24 cellular contexts compared by ENCODE assay signal in the genomic region with DNA sequence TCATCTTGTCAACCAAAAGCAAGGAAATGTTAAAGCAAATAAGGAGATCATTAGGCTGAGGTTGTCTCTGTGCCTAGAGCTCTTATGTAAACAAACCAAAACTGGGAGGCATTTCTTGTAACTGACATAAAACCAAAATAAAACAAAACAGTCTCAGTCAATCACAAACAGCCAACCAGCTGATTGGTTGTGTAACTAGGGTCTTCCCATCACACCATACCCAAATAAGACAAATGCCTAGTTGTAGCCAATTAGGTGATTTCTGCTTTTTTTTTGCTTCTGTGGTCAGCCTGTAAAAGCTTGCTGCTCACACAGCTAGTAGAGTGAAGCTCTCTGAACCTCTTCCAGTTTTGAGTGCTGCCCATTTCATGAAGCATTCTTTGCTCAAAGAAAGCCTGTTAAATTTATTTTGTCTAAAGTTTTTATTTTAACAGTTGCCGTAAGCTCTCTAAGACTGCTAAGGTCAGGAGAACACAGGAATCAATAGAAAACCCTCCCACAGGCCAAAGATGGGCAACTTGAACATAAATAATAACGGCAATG. TPM values are rescaled to one million over a fixed set of nuclear protein-coding genes. Genes with fewer than 3 reads are reported as not detected.
A peak's percentile ranks its signal among the peaks of the same experiment; 100 is the strongest.
DNase-seq lines count a peak whose midpoint lies in the region; ATAC-seq, FAIRE-seq and TF ChIP-seq lines count a peak whose summit lies in the region.
"Had no signal": no experiment of that assay in that cellular context is flagged by ENCODE, and none has a peak within 500 bp of the region (broad histone marks: within the 10 kb centered on the region; RNA-seq: fewer than 3 reads in every experiment).

No MANE protein-coding gene starts in this region.

- CTCF ChIA-PET in HepG2 (lab: Yijun Ruan, JAX; ENCODE audit: low intra/inter-chr PET ratio, low total read pairs): no interaction called here

- no peak overlapping the region for H3K9ac ChIP-seq in HepG2 (ENCODE audit: insufficient read depth, low read depth, low read length)
- H3K9ac ChIP-seq: BLaER1 had no signal

- no peaks in the 10 kb centered on the region for H3K79me2 ChIP-seq in HepG2 (ENCODE audit: insufficient read depth, low read length)

- ATAC-seq in HepG2 (peak; percentile 33; the same call in 2 of the 3 replicates), HG02884 (IDR thresholded peaks at IDR 0.05; ENCODE audit: unreplicated experiment) (no peak), Right ventricle myocardium inferior (no peak), GM21526 (IDR thresholded peaks at IDR 0.05; ENCODE audit: low FRiP score, unreplicated experiment) (no peak)
- ATAC-seq: CD8-positive, alpha-beta T cell had no signal

- H3K4me1 ChIP-seq in HepG2 (ENCODE audit: insufficient read depth, low read length): peaks cover 16% of the 10 kb centered on the region
- H3K4me1 ChIP-seq: BLaER1 had no signal

- TF ChIP-seq POLR2A in Raji (IDR thresholded peaks at IDR 0.05; ENCODE audit: insufficient read depth, low read depth, low read length): peak; percentile 79
- no peak for TF ChIP-seq POLR2A in HepG2 (IDR thresholded peaks at IDR 0.05; ENCODE audit: insufficient read depth in 1 of 2, low read depth in 2 of 2, low read length in 2 of 2)

- no peak overlapping the region for H3K4me3 ChIP-seq in LNCaP clone FGC (ENCODE audit: low read depth, low read length)
- no peak overlapping the region for H3K4me3 ChIP-seq in HepG2 (replicated peaks in 1 of 3; ENCODE audit: insufficient read depth in 1 of 3, low read depth in 2 of 3, low read length in 3 of 3)
- H3K4me3 ChIP-seq: BLaER1 had no signal

- TF ChIP-seq CTCF in LNCaP clone FGC (IDR thresholded peaks at IDR 0.05; ENCODE audit: control insufficient read depth, extremely low read depth, insufficient read depth) (no peak), HepG2 (CRISPR knock-in tag; IDR thresholded peaks at IDR 0.05) (no peak)

- DNase-seq in NOMO-1 treated with DMSO at 0.1 percent for 48 hours (lab: John Stamatoyannopoulos, UW; ENCODE audit: unreplicated experiment) (peak; percentile 20), NOMO-1 treated with dmso at 0.1 percent for 144 hours (lab: John Stamatoyannopoulos, UW; ENCODE audit: unreplicated experiment) (no peak), LNCaP clone FGC (ENCODE audit: low read depth) (peak; percentile 18), HepG2 (ENCODE audit: low spot score) (no peak), Right ventricle myocardium inferior (ENCODE audit: missing footprints) (no peak)
- DNase-seq: CD8-positive, alpha-beta T cell; DMS79; GOT3; KBM-7; NCI-H1417 treated with DMSO at 0.1 percent for 48 hours; NCI-H1930; NCI-H774; SIG-M5 had no signal

- no peak for TF ChIP-seq EP300 in HepG2 (IDR thresholded peaks at IDR 0.05; ENCODE audit: low read depth in 2 of 2, low read length in 2 of 2)
- TF ChIP-seq EP300 in HepG2 (CRISPR knock-in tag; IDR thresholded peaks at IDR 0.05; ENCODE audit: borderline replicate concordance): no peak

- H2AFZ ChIP-seq in HepG2 (ENCODE audit: low read length): no peak overlapping the region

- no peaks in the 10 kb centered on the region for H3K27me3 ChIP-seq in HepG2 (ENCODE audit: control insufficient read depth in 1 of 2, insufficient read depth in 2 of 2, low read length in 2 of 2)
- H3K27me3 ChIP-seq: BLaER1 had no signal

- H3K9me3 ChIP-seq in HepG2 (ENCODE audit: low read length): no peaks in the 10 kb centered on the region
- H3K9me3 ChIP-seq: BLaER1 had no signal

- POLR2A ChIA-PET in HepG2 (lab: Yijun Ruan, JAX): interaction anchor here (0.6 to 1.0 kb wide), 3 partner anchors 9 to 156 kb away, joined by 3 to 4 read pairs (median 4); a partner anchor contains a TSS

- no peak for TF ChIP-seq RAD21 in HepG2 (CRISPR knock-in tag; IDR thresholded peaks at IDR 0.05)

- H3K36me3 ChIP-seq in HepG2 (replicated peaks in 1 of 2; ENCODE audit: control insufficient read depth in 1 of 2, insufficient read depth in 2 of 2, low read length in 2 of 2): no peaks in the 10 kb centered on the region
- H3K36me3 ChIP-seq: BLaER1 had no signal

- WGBS in HepG2 (ENCODE audit: low lambda C conversion rate): 53% methylated on average over 2 of the region's 2 CpGs

- no peaks in the 10 kb centered on the region for H4K20me1 ChIP-seq in HepG2 (ENCODE audit: insufficient read depth, low read length)
- H4K20me1 ChIP-seq: BLaER1 had no signal

- intact Hi-C loops in HepG2 (cut with micrococcal nuclease; ENCODE audit: unreplicated experiment) (loop anchor here (5.0 kb wide), 1 partner anchor 658 kb away; no protein-coding TSS in a partner anchor), Right ventricle myocardium inferior (cut with DNase I) (loop anchor here (10.0 kb wide), 1 partner anchor 145 kb away; no protein-coding TSS in a partner anchor)

- no TSS peak for BruUV-seq in HepG2 (replicated peaks; lab: Mats Ljungman, UMichigan)

- peak; percentile 15 for FAIRE-seq in HepG2 (lab: Jason Lieb, UNC)
- FAIRE-seq: D721Med, G401.6, GM12891, GM18507 had no signal

- no peak overlapping the region for H3K27ac ChIP-seq in HepG2 (ENCODE audit: extremely low read length, insufficient read depth, low read length)
- H3K27ac ChIP-seq: BLaER1, HL-60 had no signal

- H3K4me2 ChIP-seq in HepG2 (ENCODE audit: low read depth, low read length): no peak overlapping the region
- H3K4me2 ChIP-seq: BLaER1 had no signal

- in situ Hi-C loops in HepG2 (cut with HindIII; ENCODE audit: extremely low pct_ligation_motif_present, low pct_unique_long_range_greater_than_20kb): no loop called here

RNA-seq across cellular contexts. Expression of a gene that starts 8.9 kb away (rescaled TPM):
- total RNA-seq in HepG2 (2016; rRNA removed; fragmentation: Illumina TruSeq; extraction: Trizol): 13.6 and 24.5 TPM in 2 replicates
- 2.8 and 2.9 TPM in 2 replicates for total RNA-seq in HepG2 (2016; cell fraction: cytosol; rRNA removed; fragmentation: Illumina TruSeq; extraction: Trizol; ENCODE audit: low read depth)
- 13.1 and 24.2 TPM in 2 replicates for total RNA-seq in HepG2 (2016; cell fraction: insoluble cytoplasmic fraction; rRNA removed; fragmentation: Illumina TruSeq; extraction: Trizol)
- total RNA-seq in HepG2 (2016; cell fraction: membrane; rRNA removed; fragmentation: Illumina TruSeq; extraction: Trizol): 8.8 and 10.2 TPM in 2 replicates
- 20.0 and 25.7 TPM in 2 replicates for total RNA-seq in HepG2 (2016; cell fraction: nucleus; rRNA removed; fragmentation: Illumina TruSeq; extraction: Trizol)
- polyA plus RNA-seq in HepG2 (2011; rRNA removed): 9.6 and 10.4 TPM in 2 replicates
- polyA plus RNA-seq in HepG2 (2011; cell fraction: cytosol; rRNA removed): 7.7 and 12.9 TPM in 2 replicates
- 10.1 and 10.7 TPM in 2 replicates for polyA plus RNA-seq in HepG2 (2011; cell fraction: nucleus; rRNA removed)
- 18.0 and 19.6 TPM in 2 replicates for polyA plus RNA-seq in HepG2 (2012)
- 2.4 TPM in 2 replicates for polyA plus RNA-seq in HepG2 (2016; cell fraction: cytosol; fragmentation: Illumina TruSeq; extraction: Trizol; ENCODE audit: low read depth)
- 10.6 and 10.9 TPM in 2 replicates for polyA plus RNA-seq in HepG2 (2016; cell fraction: insoluble cytoplasmic fraction; fragmentation: Illumina TruSeq; extraction: Trizol; ENCODE audit: low read depth)
- 4.4 and 4.9 TPM in 2 replicates for polyA plus RNA-seq in HepG2 (2016; cell fraction: membrane; fragmentation: Illumina TruSeq; extraction: Trizol; ENCODE audit: low read depth)
- polyA plus RNA-seq in HepG2 (2016; cell fraction: nucleus; fragmentation: Illumina TruSeq; extraction: Trizol; ENCODE audit: insufficient read depth, low read depth): 33.0 and 34.7 TPM in 2 replicates
- polyA minus RNA-seq in HepG2 (2011; rRNA and poly(A)+ RNA removed; ENCODE audit: low replicate concordance): 11.7 and 21.7 TPM in 2 replicates
- 10.1 and 13.8 TPM in 2 replicates for polyA minus RNA-seq in HepG2 (2011; cell fraction: cytosol; rRNA and poly(A)+ RNA removed)
- polyA minus RNA-seq in HepG2 (2011; cell fraction: nucleus; rRNA and poly(A)+ RNA removed): 6.7 and 9.0 TPM in 2 replicates
- total RNA-seq in Right ventricle myocardium inferior: 149 TPM

RNA-seq across cellular contexts. Expression of a gene that starts 16.9 kb away (rescaled TPM):
- not detected in 2 replicates for total RNA-seq in HepG2 (2016; rRNA removed; fragmentation: Illumina TruSeq; extraction: Trizol)
- total RNA-seq in HepG2 (2016; cell fraction: cytosol; rRNA removed; fragmentation: Illumina TruSeq; extraction: Trizol; ENCODE audit: low read depth): not detected in 2 replicates
- total RNA-seq in HepG2 (2016; cell fraction: insoluble cytoplasmic fraction; rRNA removed; fragmentation: Illumina TruSeq; extraction: Trizol): not detected in 2 replicates
- not detected in 2 replicates for total RNA-seq in HepG2 (2016; cell fraction: membrane; rRNA removed; fragmentation: Illumina TruSeq; extraction: Trizol)
- total RNA-seq in HepG2 (2016; cell fraction: nucleus; rRNA removed; fragmentation: Illumina TruSeq; extraction: Trizol): not detected in 2 replicates
- not detected in 2 replicates for polyA plus RNA-seq in HepG2 (2011; rRNA removed)
- not detected in 2 replicates for polyA plus RNA-seq in HepG2 (2011; cell fraction: cytosol; rRNA removed)
- polyA plus RNA-seq in HepG2 (2011; cell fraction: nucleus; rRNA removed): not detected in 2 replicates
- not detected in 2 replicates for polyA plus RNA-seq in HepG2 (2012)
- not detected in 2 replicates for polyA plus RNA-seq in HepG2 (2016; cell fraction: cytosol; fragmentation: Illumina TruSeq; extraction: Trizol; ENCODE audit: low read depth)
- polyA plus RNA-seq in HepG2 (2016; cell fraction: insoluble cytoplasmic fraction; fragmentation: Illumina TruSeq; extraction: Trizol; ENCODE audit: low read depth): not detected in 2 replicates
- polyA plus RNA-seq in HepG2 (2016; cell fraction: membrane; fragmentation: Illumina TruSeq; extraction: Trizol; ENCODE audit: low read depth): not detected in 2 replicates
- not detected in 2 replicates for polyA plus RNA-seq in HepG2 (2016; cell fraction: nucleus; fragmentation: Illumina TruSeq; extraction: Trizol; ENCODE audit: insufficient read depth, low read depth)
- not detected in 2 replicates for polyA minus RNA-seq in HepG2 (2011; rRNA and poly(A)+ RNA removed; ENCODE audit: low replicate concordance)
- polyA minus RNA-seq in HepG2 (2011; cell fraction: cytosol; rRNA and poly(A)+ RNA removed): not detected in 2 replicates
- not detected in 2 replicates for polyA minus RNA-seq in HepG2 (2011; cell fraction: nucleus; rRNA and poly(A)+ RNA removed)
- not detected for total RNA-seq in Right ventricle myocardium inferior
- total RNA-seq: CD8-positive, alpha-beta T cell; NCI-H460; T-helper 1 cell treated with Interleukin-12 subunit alpha and Interleukin-12 subunit beta and Interleukin-4 antibody, amounts not matched to agents 30 ng/mL and 1 ng/mL, for 36 hours had no signal

RNA-seq across cellular contexts. Expression of a gene that starts 35.5 kb away (rescaled TPM):
- total RNA-seq in HepG2 (2016; rRNA removed; fragmentation: Illumina TruSeq; extraction: Trizol) (169 and 190 TPM in 2 replicates), Right ventricle myocardium inferior (not detected)
- 29.0 and 32.3 TPM in 2 replicates for total RNA-seq in HepG2 (2016; cell fraction: cytosol; rRNA removed; fragmentation: Illumina TruSeq; extraction: Trizol; ENCODE audit: low read depth)
- total RNA-seq in HepG2 (2016; cell fraction: insoluble cytoplasmic fraction; rRNA removed; fragmentation: Illumina TruSeq; extraction: Trizol): 151 and 173 TPM in 2 replicates
- total RNA-seq in HepG2 (2016; cell fraction: membrane; rRNA removed; fragmentation: Illumina TruSeq; extraction: Trizol): 112 and 124 TPM in 2 replicates
- 102 and 116 TPM in 2 replicates for total RNA-seq in HepG2 (2016; cell fraction: nucleus; rRNA removed; fragmentation: Illumina TruSeq; extraction: Trizol)
- polyA plus RNA-seq in HepG2 (2011; rRNA removed): 80.9 and 112 TPM in 2 replicates
- 42.6 and 51.4 TPM in 2 replicates for polyA plus RNA-seq in HepG2 (2011; cell fraction: cytosol; rRNA removed)
- polyA plus RNA-seq in HepG2 (2011; cell fraction: nucleus; rRNA removed): 155 and 166 TPM in 2 replicates
- 118 and 127 TPM in 2 replicates for polyA plus RNA-seq in HepG2 (2012)
- 15.4 and 16.4 TPM in 2 replicates for polyA plus RNA-seq in HepG2 (2016; cell fraction: cytosol; fragmentation: Illumina TruSeq; extraction: Trizol; ENCODE audit: low read depth)
- polyA plus RNA-seq in HepG2 (2016; cell fraction: insoluble cytoplasmic fraction; fragmentation: Illumina TruSeq; extraction: Trizol; ENCODE audit: low read depth): 119 and 153 TPM in 2 replicates
- polyA plus RNA-seq in HepG2 (2016; cell fraction: membrane; fragmentation: Illumina TruSeq; extraction: Trizol; ENCODE audit: low read depth): 46.6 and 47.5 TPM in 2 replicates
- 182 and 192 TPM in 2 replicates for polyA plus RNA-seq in HepG2 (2016; cell fraction: nucleus; fragmentation: Illumina TruSeq; extraction: Trizol; ENCODE audit: insufficient read depth, low read depth)
- polyA minus RNA-seq in HepG2 (2011; rRNA and poly(A)+ RNA removed; ENCODE audit: low replicate concordance): 4.8 and 366 TPM in 2 replicates
- 84.1 and 95.5 TPM in 2 replicates for polyA minus RNA-seq in HepG2 (2011; cell fraction: cytosol; rRNA and poly(A)+ RNA removed)
- polyA minus RNA-seq in HepG2 (2011; cell fraction: nucleus; rRNA and poly(A)+ RNA removed): 74.7 and 93.0 TPM in 2 replicates
- total RNA-seq: CD8-positive, alpha-beta T cell; T-helper 1 cell treated with Interleukin-12 subunit alpha and Interleukin-12 subunit beta and Interleukin-4 antibody, amounts not matched to agents 30 ng/mL and 1 ng/mL, for 36 hours had no signal

Comparison
In these comparisons a context has a peak if more than half of its experiments do, and no peak if none do; other contexts are left out.
1. DNase-seq: peak in NOMO-1 treated with DMSO at 0.1 percent for 48 hours (single experiment) and LNCaP clone FGC (single experiment); none in NOMO-1 treated with dmso at 0.1 percent for 144 hours (single experiment), HepG2 (single experiment) and Right ventricle myocardium inferior (single experiment).
2. RNA of a gene that starts 35.5 kb away (total RNA-seq): 29.0 to 190 TPM in HepG2; not detected in Right ventricle myocardium inferior (single experiment); every median in the first group is over 10 times any median in the second.